ENCODE assay signal across 8 cellular contexts in genomic region chr7:103280803-103281155, GRCh38. TPM values are rescaled to one million over a fixed set of nuclear protein-coding genes. Genes with fewer than 3 reads are reported as not detected.
DNase-seq lines count a peak whose midpoint lies in the region; ATAC-seq and TF ChIP-seq lines count a peak whose summit lies in the region.
"Not testable (repeated sequence)": the region's sequence is repeated elsewhere in the genome, so short reads cannot be mapped to it uniquely, and the experiment has no call there.

No MANE protein-coding gene starts in this region.

- 0 to 3% methylated on average over 1 to 8 of the region's 25 CpGs for WGBS in esophagus squamous epithelium, 2 donors
- 3% methylated on average over 23 of the region's 25 CpGs for WGBS in mesenchymal stem cell

- not testable (repeated sequence) for H3K36me3 ChIP-seq in RWPE2 (ENCODE audit: low read depth); esophagus squamous epithelium; mesenchymal stem cell (ENCODE audit: control insufficient read depth in 1 of 2, insufficient read depth in 2 of 2, low read depth in 1 of 2, low read length in 2 of 2); skeletal muscle tissue (ENCODE audit: control insufficient read depth in 3 of 3, insufficient read depth in 3 of 3, low read length in 3 of 3)

- not testable (repeated sequence) for H3K4ac ChIP-seq in mesenchymal stem cell (ENCODE audit: low read depth in 1 of 2, low read length in 2 of 2)

- not testable (repeated sequence) for H3K27me3 ChIP-seq in RWPE2 (ENCODE audit: insufficient read depth, poor library complexity, severe bottlenecking); mesenchymal stem cell (ENCODE audit: control insufficient read depth in 1 of 2, insufficient read depth in 1 of 2, low read length in 2 of 2); skeletal muscle tissue (ENCODE audit: control insufficient read depth in 3 of 3, insufficient read depth in 3 of 3, low read length in 3 of 3)
- H3K27me3 ChIP-seq in esophagus squamous epithelium = peaks cover 0 to 18% (median 0%) of the 10 kb centered on the region in 4 donors

- H2BK15ac ChIP-seq in mesenchymal stem cell (ENCODE audit: low read depth, poor library complexity, severe bottlenecking) = not testable (repeated sequence)

- H2AK5ac ChIP-seq in mesenchymal stem cell (ENCODE audit: low read length, severe bottlenecking) = not testable (repeated sequence)

- H3K27ac ChIP-seq in RWPE2 (ENCODE audit: poor library complexity, severe bottlenecking); mesenchymal stem cell (ENCODE audit: low read length, poor library complexity, severe bottlenecking); skeletal muscle tissue (ENCODE audit: low read depth, low read length): not testable (repeated sequence)
- H3K27ac ChIP-seq in esophagus squamous epithelium = peak overlapping the region in 3 of 4 donors; percentile 11 to 63 (median 62)

- not testable (repeated sequence) for H2BK120ac ChIP-seq in mesenchymal stem cell (ENCODE audit: low read depth, low read length)

- DNase-seq in AG09309 (ENCODE audit: low read depth); RWPE2 (ENCODE audit: low spot score); esophagus squamous epithelium (lab: John Stamatoyannopoulos, UW); mesenchymal stem cell: not testable (repeated sequence)

- H3K18ac ChIP-seq in mesenchymal stem cell (ENCODE audit: low read depth in 1 of 2, low read length in 2 of 2) = not testable (repeated sequence)

- not testable (repeated sequence) for H4K8ac ChIP-seq in mesenchymal stem cell (ENCODE audit: low read length)

- not testable (repeated sequence) for TF ChIP-seq CTCF in AG09309 (IDR thresholded peaks at IDR 0.05; ENCODE audit: control insufficient read depth, insufficient read depth, low read depth, low read length, missing control alignments); RWPE2 (IDR thresholded peaks at IDR 0.05; ENCODE audit: poor library complexity, severe bottlenecking); esophagus squamous epithelium (IDR thresholded peaks at IDR 0.05)

- H3K14ac ChIP-seq in mesenchymal stem cell (ENCODE audit: low read length in 2 of 2) = not testable (repeated sequence)

- not testable (repeated sequence) for H2BK12ac ChIP-seq in mesenchymal stem cell (ENCODE audit: low read length in 2 of 2)

- H3K4me2 ChIP-seq in mesenchymal stem cell (ENCODE audit: low read length, poor library complexity, severe bottlenecking) = peak overlapping the region; percentile 85

- ATAC-seq in GM19043 (IDR thresholded peaks at IDR 0.05; ENCODE audit: low read depth, unreplicated experiment) = peak; percentile 4
- peak; percentile 16 for ATAC-seq in HG03342 (IDR thresholded peaks at IDR 0.05; ENCODE audit: unreplicated experiment)
- peak; percentile 36; the same call in 2 of the 3 replicates for ATAC-seq in RWPE2 (ENCODE audit: low read depth)

- H3K27ac Mint-ChIP-seq in activated naive CD4-positive, alpha-beta T cell treated with anti-CD3 and anti-CD28 coated beads, Interleukin-2, amount 50 U/mL, for 24 hours = peak overlapping the region; percentile 98

- peak overlapping the region; percentile 86 for H3K9ac ChIP-seq in mesenchymal stem cell (ENCODE audit: low read length)
- peak overlapping the region; percentile 59 to 74 (median 65) for H3K9ac ChIP-seq in skeletal muscle tissue (ENCODE audit: low read depth in 1 of 3, low read length in 3 of 3)

- not testable (repeated sequence) for H3K36me3 Mint-ChIP-seq in activated naive CD4-positive, alpha-beta T cell treated with anti-CD3 and anti-CD28 coated beads, Interleukin-2, amount 50 U/mL, for 24 hours

- not testable (repeated sequence) for H3K27me3 Mint-ChIP-seq in activated naive CD4-positive, alpha-beta T cell treated with anti-CD3 and anti-CD28 coated beads, Interleukin-2, amount 50 U/mL, for 24 hours

- H3K9me3 Mint-ChIP-seq in activated naive CD4-positive, alpha-beta T cell treated with anti-CD3 and anti-CD28 coated beads, Interleukin-2, amount 50 U/mL, for 24 hours = not testable (repeated sequence)

- H3K4me3 Mint-ChIP-seq in activated naive CD4-positive, alpha-beta T cell treated with anti-CD3 and anti-CD28 coated beads, Interleukin-2, amount 50 U/mL, for 24 hours = peak overlapping the region; percentile 95

- H3K79me1 ChIP-seq in mesenchymal stem cell (replicated peaks; ENCODE audit: low read length, poor library complexity, severe bottlenecking) = not testable (repeated sequence)

- not testable (repeated sequence) for H3K23ac ChIP-seq in mesenchymal stem cell (ENCODE audit: low read length in 2 of 2)

- not testable (repeated sequence) for H3K9me3 ChIP-seq in RWPE2 (ENCODE audit: severe bottlenecking); esophagus squamous epithelium; mesenchymal stem cell (ENCODE audit: control insufficient read depth, low read length); skeletal muscle tissue (ENCODE audit: control insufficient read depth in 3 of 3, low read length in 3 of 3)

- peak overlapping the region; percentile 56 for H2AFZ ChIP-seq in mesenchymal stem cell (ENCODE audit: low read depth, low read length)

- peaks cover 30% of the 10 kb centered on the region for H3K4me1 Mint-ChIP-seq in activated naive CD4-positive, alpha-beta T cell treated with anti-CD3 and anti-CD28 coated beads, Interleukin-2, amount 50 U/mL, for 24 hours

- not testable (repeated sequence) for TF ChIP-seq POLR2A in esophagus squamous epithelium (IDR thresholded peaks at IDR 0.05)

- not testable (repeated sequence) for H2BK5ac ChIP-seq in mesenchymal stem cell (ENCODE audit: low read depth, low read length, poor library complexity, severe bottlenecking)

- H3K4me1 ChIP-seq in RWPE2 (ENCODE audit: insufficient read depth, poor library complexity, severe bottlenecking); mesenchymal stem cell (ENCODE audit: control insufficient read depth, insufficient read depth, low read depth, low read length); skeletal muscle tissue (ENCODE audit: control insufficient read depth in 3 of 3, insufficient read depth in 3 of 3, low read length in 3 of 3): not testable (repeated sequence)
- peaks cover 6 to 22% (median 7%) of the 10 kb centered on the region in 3 donors for H3K4me1 ChIP-seq in esophagus squamous epithelium

- H3K4me3 ChIP-seq in AG09309 (ENCODE audit: control insufficient read depth, low read depth, low read length) (peak overlapping the region; percentile 61), RWPE2 (ENCODE audit: severe bottlenecking) (peak overlapping the region; percentile 35), esophagus squamous epithelium (peak overlapping the region; percentile 37 to 77 (median 56)), mesenchymal stem cell (ENCODE audit: insufficient read depth in 1 of 2, low read depth in 1 of 2, low read length in 2 of 2) (peak overlapping the region; percentile 54 to 83), skeletal muscle tissue (ENCODE audit: low read length in 3 of 3) (peak overlapping the region; percentile 67 to 79 (median 75))

- intact Hi-C loops in esophagus squamous epithelium (cut with DNase I) = not testable (repeated sequence)

- not testable (repeated sequence) for H4K91ac ChIP-seq in mesenchymal stem cell (ENCODE audit: low read length)

RNA-seq across cellular contexts. Expression of gene PMPCB, which starts 16.5 kb away (rescaled TPM):
- 10 to 100 TPM; 34.7 to 65.0 (median 46.3) TPM for total RNA-seq in esophagus squamous epithelium
- 46.3 TPM for polyA plus RNA-seq in mesenchymal stem cell (2013, experiment 1 of 2)
- polyA plus RNA-seq in mesenchymal stem cell (2013, experiment 2 of 2) = 46.0 TPM
- 53.8 TPM for total RNA-seq in skeletal muscle tissue
